8 cellular contexts compared by ENCODE assay signal in genomic region chr1:11273595-11274234, GRCh38. TPM values are rescaled to one million over a fixed set of nuclear protein-coding genes. Genes with fewer than 3 reads are reported as not detected.
DNase-seq lines count a peak whose midpoint lies in the region; ATAC-seq and TF ChIP-seq lines count a peak whose summit lies in the region.

No MANE protein-coding gene starts in this region.

- ATAC-seq in HCT116, result peak; percentile 59

- H3K4me3 Mint-ChIP-seq in nephron progenitor cell, result peak overlapping the region; percentile 94

- H3K4me1 ChIP-seq in HCT116 (ENCODE audit: control insufficient read depth in 1 of 2, insufficient read depth in 2 of 2, low read length in 2 of 2) (peaks cover 9 to 19% of the 10 kb centered on the region in 2 experiments), endocrine pancreas (ENCODE audit: control insufficient read depth, insufficient read depth, low read length) (peaks cover 3% of the 10 kb centered on the region)

- H2AFZ ChIP-seq in HCT116 (ENCODE audit: low read depth, low read length, poor library complexity, severe bottlenecking), result no peak overlapping the region

- no peaks in the 10 kb centered on the region; the same call in 1 of the 2 replicates for H3K36me3 ChIP-seq in GM06990 (ENCODE audit: control insufficient read depth, insufficient read depth, low read length)
- peaks cover 2 to 4% of the 10 kb centered on the region in 2 experiments; a peak in 1 of 4 replicates for H3K36me3 ChIP-seq in HCT116 (ENCODE audit: control insufficient read depth in 1 of 2, insufficient read depth in 2 of 2, low read length in 2 of 2)
- no peaks in the 10 kb centered on the region for H3K36me3 ChIP-seq in endocrine pancreas (ENCODE audit: control insufficient read depth, insufficient read depth, low read length)

- CTCF ChIA-PET in HCT116 (lab: Charles Lee), result no interaction called here
- CTCF ChIA-PET in RWPE1 (lab: Yijun Ruan, JAX), result interaction anchor here (0.7 to 1.2 kb wide), 4 partner anchors 9 to 851 kb away, joined by 3 to 4 read pairs (median 3); no protein-coding TSS in a partner anchor

- no peaks in the 10 kb centered on the region for H4K20me1 ChIP-seq in HCT116 (ENCODE audit: insufficient read depth)

- no peaks in the 10 kb centered on the region for H3K9me3 Mint-ChIP-seq in nephron progenitor cell

- peaks cover 35% of the 10 kb centered on the region for H3K79me2 ChIP-seq in HCT116 (ENCODE audit: insufficient read depth, low read length)

- intact Hi-C loops in HCT116 (cut with micrococcal nuclease), result no loop called here

- BruUV-seq in HCT116 (replicated peaks; lab: Mats Ljungman, UMichigan), result TSS peak; percentile 59

- H3K27ac ChIP-seq in HCT116 (ENCODE audit: low read depth, low read length), result peak overlapping the region; percentile 75
- peak overlapping the region; percentile 86 for H3K27ac ChIP-seq in RWPE1

- POLR2A ChIA-PET in HCT116 (lab: Charles Lee), result interaction anchor here (0.8 to 1.0 kb wide), 2 partner anchors 12 to 634 kb away, joined by 3 to 5 read pairs; partner anchors contain the start of gene MTOR
- POLR2A ChIA-PET in RWPE1 (lab: Yijun Ruan, JAX; ENCODE audit: low non-redundant PET), result interaction anchor here (1.6 kb wide), 1 partner anchor 11 kb away, joined by 9 read pairs; the partner anchor contains the start of gene MTOR

- RAD21 ChIA-PET in HCT116 (lab: Charles Lee; ENCODE audit: low non-redundant PET in 1 of 2, low total read pairs in 2 of 2, uncharacterized antibody in 2 of 2, unreplicated experiment in 2 of 2), result no interaction called here

- TF ChIP-seq RAD21 in HCT116 (IDR thresholded peaks at IDR 0.05; ENCODE audit: low read depth), result no peak

- DNase-seq in GM06990 (ENCODE audit: extremely low read depth, insufficient read length) (no peak), HCT116 (ENCODE audit: low read depth, low spot score) (no peak), RWPE1 (ENCODE audit: low spot score) (no peak), nephron progenitor cell (no peak), dedifferentiated amniotic fluid mesenchymal stem cell (ENCODE audit: extremely low spot score) (no peak), KG1 (lab: John Stamatoyannopoulos, UW) (no peak), NCI-H446 (lab: John Stamatoyannopoulos, UW) (no peak)

- peaks cover 17% of the 10 kb centered on the region for H3K36me3 Mint-ChIP-seq in nephron progenitor cell (ENCODE audit: low read depth)

- peaks cover 23% of the 10 kb centered on the region for H3K4me1 Mint-ChIP-seq in nephron progenitor cell

- no peak for TF ChIP-seq CTCF in GM06990 (IDR thresholded peaks at IDR 0.05; ENCODE audit: insufficient read depth, low read length, poor library complexity, severe bottlenecking)
- no peak for TF ChIP-seq CTCF in HCT116 (IDR thresholded peaks at IDR 0.05 in 2 of 3, conservative IDR thresholded peaks at IDR 0.05 in 1 of 3; ENCODE audit: borderline replicate concordance in 1 of 3, insufficient read depth in 1 of 3, low read depth in 2 of 3, low read length in 2 of 3)
- TF ChIP-seq CTCF in RWPE1 (conservative IDR thresholded peaks at IDR 0.05; ENCODE audit: low read depth), result no peak
- TF ChIP-seq CTCF in nephron progenitor cell (IDR thresholded peaks at IDR 0.05), result no peak

- H3K27me3 Mint-ChIP-seq in nephron progenitor cell (ENCODE audit: low read depth, poor library complexity), result no peaks in the 10 kb centered on the region

- no peaks in the 10 kb centered on the region for H3K9me2 ChIP-seq in HCT116 (ENCODE audit: insufficient read depth)

- H3K27ac Mint-ChIP-seq in nephron progenitor cell, result peak overlapping the region; percentile 88

- no peak for TF ChIP-seq POLR2A in HCT116 (IDR thresholded peaks at IDR 0.05; ENCODE audit: borderline replicate concordance, extremely low read depth, insufficient read depth, insufficient read length)

- H3K4me3 ChIP-seq in GM06990 (replicated peaks; ENCODE audit: low read depth, low read length) (peak overlapping the region; percentile 92), HCT116 (replicated peaks in 1 of 2; ENCODE audit: low read depth in 1 of 2, low read length in 2 of 2) (peak overlapping the region; percentile 82 to 96), endocrine pancreas (ENCODE audit: control insufficient read depth, insufficient read depth, low read length) (peak overlapping the region; percentile 19)

- H3K27me3 ChIP-seq in GM06990 (replicated peaks; ENCODE audit: control insufficient read depth, insufficient read depth, low read length) (no peaks in the 10 kb centered on the region), HCT116 (ENCODE audit: insufficient read depth, low read length) (no peaks in the 10 kb centered on the region), endocrine pancreas (ENCODE audit: control insufficient read depth, insufficient read depth, low read length) (no peaks in the 10 kb centered on the region)

- H3K9me3 ChIP-seq in HCT116 (ENCODE audit: control insufficient read depth in 1 of 2, insufficient read depth in 1 of 2, low read depth in 1 of 2, low read length in 2 of 2), result no peaks in the 10 kb centered on the region
- no peaks in the 10 kb centered on the region for H3K9me3 ChIP-seq in endocrine pancreas (ENCODE audit: control insufficient read depth, low read length)

- H3K9ac ChIP-seq in HCT116 (ENCODE audit: low read length), result peak overlapping the region; percentile 86
- peak overlapping the region; percentile 81 for H3K9ac ChIP-seq in endocrine pancreas (ENCODE audit: control insufficient read depth, insufficient read depth, low read length)

- peak overlapping the region; percentile 87 for H3K4me2 ChIP-seq in HCT116 (ENCODE audit: low read length)

TF ChIP-seq in HCT116, 20 proteins besides CTCF, POLR2A, EP300 and RAD21:
- TF ChIP-seq SIN3A (IDR thresholded peaks at IDR 0.05; ENCODE audit: low read depth) (no peak), ATF3 (IDR thresholded peaks at IDR 0.05) (no peak), POLR2AphosphoS5 (IDR thresholded peaks at IDR 0.05; ENCODE audit: low read depth, low read length) (no peak), EZH2phosphoT487 (IDR thresholded peaks at IDR 0.05; ENCODE audit: borderline replicate concordance) (no peak), SRF (IDR thresholded peaks at IDR 0.05; ENCODE audit: low read depth) (no peak), EZH2 (IDR thresholded peaks at IDR 0.05) (no peak)

RNA-seq across cellular contexts. Expression of gene UBIAD1, which starts 0.7 kb away (rescaled TPM):
- 17.2 TPM for total RNA-seq in HCT116 (2021; ENCODE audit: unreplicated experiment)
- polyA plus RNA-seq in HCT116 (2012), result 12.6 and 13.2 TPM in 2 replicates

RNA-seq across cellular contexts. Expression of gene MTOR, which starts 11.4 kb away (rescaled TPM):
- total RNA-seq in HCT116 (2021; ENCODE audit: unreplicated experiment), result 42.2 TPM
- 26.3 and 27.8 TPM in 2 replicates for polyA plus RNA-seq in HCT116 (2012)

Comparison
In these comparisons a context has a peak if more than half of its experiments do, and no peak if none do; other contexts are left out.
1. H3K4me3 ChIP-seq: peak in every context shown above with its lines; median percentile 92 in GM06990; 89 in HCT116; 19 in endocrine pancreas.